1 cellular context compared by ENCODE assay signal in genomic region chr6:30981942-30982772, GRCh38.
TF ChIP-seq lines count a peak whose summit lies in the region.

No MANE protein-coding gene starts in this region.

TF ChIP-seq in endothelial cell of umbilical vein, 7 proteins besides CTCF, POLR2A, EP300 and RAD21:
- no peak for TF ChIP-seq GATA2 (IDR thresholded peaks at IDR 0.05; ENCODE audit: insufficient read depth, insufficient read length, low read depth, low read length)
- no peak for TF ChIP-seq MAX (IDR thresholded peaks at IDR 0.05; ENCODE audit: insufficient read depth, insufficient read length)
- no peak for TF ChIP-seq EZH2 (IDR thresholded peaks at IDR 0.05; ENCODE audit: borderline replicate concordance, low read depth, low read length, severe bottlenecking)
- no peak for TF ChIP-seq POLR2AphosphoS5 (IDR thresholded peaks at IDR 0.05; ENCODE audit: insufficient read depth, low read depth, low read length)
- no peak for TF ChIP-seq FOS (IDR thresholded peaks at IDR 0.05; ENCODE audit: borderline replicate concordance, insufficient read depth, low read length)
- no peak for TF ChIP-seq JUN (IDR thresholded peaks at IDR 0.05; ENCODE audit: borderline replicate concordance, insufficient read depth, insufficient read length, low read depth)
- TF ChIP-seq MYC (IDR thresholded peaks at IDR 0.05; ENCODE audit: low read depth, low read length): no peak
